9 cellular contexts compared by ENCODE assay signal in the genomic region with DNA sequence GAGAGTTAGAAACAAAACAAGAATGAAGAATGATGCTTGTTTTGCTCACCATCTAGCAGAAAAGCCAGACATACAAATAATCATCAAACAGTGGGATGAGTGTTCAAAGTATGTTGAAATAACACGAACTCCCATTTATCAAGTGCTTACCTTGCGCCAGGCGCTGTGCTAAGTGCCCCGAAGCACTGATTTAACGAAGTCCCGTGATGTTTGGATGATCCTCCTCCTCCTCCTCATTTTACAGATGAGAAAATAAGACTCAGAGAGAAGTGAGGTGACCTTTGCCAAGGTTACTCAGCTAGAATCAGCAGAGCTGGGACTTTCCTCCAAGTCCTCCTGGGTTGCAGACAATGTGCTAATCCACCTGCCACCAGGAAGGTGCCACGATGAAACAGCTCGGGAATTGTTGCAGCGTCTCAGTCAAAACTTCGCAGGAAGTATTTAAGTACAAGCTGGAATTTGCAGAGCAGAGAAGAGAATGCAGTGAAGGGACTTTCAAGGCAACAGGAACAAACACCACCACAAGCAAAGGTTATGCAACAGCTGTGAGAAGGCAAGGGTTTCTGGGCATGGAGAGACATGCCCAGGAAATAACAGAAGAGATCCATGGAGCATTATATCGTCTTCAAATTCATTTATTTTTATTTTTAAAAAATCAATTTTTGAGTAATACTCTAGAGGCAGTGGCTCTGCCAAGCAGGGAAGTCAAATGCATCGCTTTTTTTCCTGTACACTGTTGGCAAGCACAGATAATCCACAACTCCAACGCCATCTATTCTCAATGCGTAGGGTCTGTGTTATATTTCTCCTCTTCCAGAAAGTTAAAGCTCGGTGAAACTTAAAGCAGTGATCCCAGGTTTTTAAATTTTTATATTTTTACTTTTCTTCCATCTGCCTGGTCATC. TPM values are rescaled to one million over a fixed set of nuclear protein-coding genes. Genes with fewer than 3 reads are reported as not detected.
DNase-seq lines count a peak whose midpoint lies in the region; ATAC-seq, FAIRE-seq and TF ChIP-seq lines count a peak whose summit lies in the region.
"Had no signal": no experiment of that assay in that cellular context is flagged by ENCODE, and none has a peak within 500 bp of the region (broad histone marks: within the 10 kb centered on the region; RNA-seq: fewer than 3 reads in every experiment).

No MANE protein-coding gene starts in this region.

- no peaks in the 10 kb centered on the region for H3K36me3 Mint-ChIP-seq in T-cell

- no peak for ATAC-seq in T-cell (replicated peaks in 1 of 4)

- H3K9me3 Mint-ChIP-seq in T-cell: no peaks in the 10 kb centered on the region

- no peak overlapping the region for H3K4me3 Mint-ChIP-seq in T-cell

- peak; percentile 18 for FAIRE-seq in bronchial epithelial cell (lab: Jason Lieb, UNC)

- TF ChIP-seq CTCF in bronchial epithelial cell (IDR thresholded peaks at IDR 0.05; ENCODE audit: insufficient read depth, low read length, severe bottlenecking): no peak

- DNase-seq in Caki2 (ENCODE audit: low read depth) (peak; percentile 87), LoVo (ENCODE audit: low spot score) (peak; percentile 25), bronchial epithelial cell (ENCODE audit: low read depth) (peak; percentile 95), myocyte (ENCODE audit: low read depth) (peak; percentile 73), NCI-H524 treated with DMSO at 0.1 percent for 48 hours (lab: John Stamatoyannopoulos, UW) (no peak), NCI-H2107 (lab: John Stamatoyannopoulos, UW) (no peak), NCI-H524 (lab: John Stamatoyannopoulos, UW) (no peak), T-cell (no peak)
- DNase-seq: activated CD8-positive, alpha-beta memory T cell treated with anti-CD3 and anti-CD28 coated beads, Interleukin-2, amount 50 U/mL, for 4 hours had no signal

- no peaks in the 10 kb centered on the region for H3K27me3 ChIP-seq in bronchial epithelial cell (ENCODE audit: control insufficient read depth, insufficient read depth, low read length)

- peaks cover 2% of the 10 kb centered on the region for H3K36me3 ChIP-seq in bronchial epithelial cell (ENCODE audit: control insufficient read depth, insufficient read depth, low read length)

- H3K27ac Mint-ChIP-seq in T-cell: no peak overlapping the region

- peaks cover 0 to 12% (median 6%) of the 10 kb centered on the region in 3 donors for H3K4me1 Mint-ChIP-seq in T-cell

- POLR2A ChIA-PET in T-cell (lab: Charles Lee): no interaction called here

- H3K4me3 ChIP-seq in bronchial epithelial cell (ENCODE audit: low read depth, low read length): peak overlapping the region; percentile 28

- CTCF ChIA-PET in T-cell (lab: Charles Lee): interaction anchor here (0.5 to 0.7 kb wide), 3 partner anchors 9 to 88 kb away, joined by 3 to 7 read pairs (median 4); no protein-coding TSS in a partner anchor

- in situ Hi-C loops in Caki2 (cut with HindIII; ENCODE audit: low pct_unique_long_range_greater_than_20kb, low sequenced_read_pairs): no loop called here

- H3K27me3 Mint-ChIP-seq in T-cell: no peaks in the 10 kb centered on the region

RNA-seq across cellular contexts. Expression of gene PRCD, which starts 11.1 kb away (rescaled TPM):
- not detected in 2 replicates for total RNA-seq in Caki2 (2014; rRNA removed; shearing (Covaris generic); ENCODE audit: low replicate concordance)
- total RNA-seq in bronchial epithelial cell (0.13 TPM in 1 of 2 replicates, not detected in the other), myocyte (not detected in 2 replicates), T-cell (1 to 10 TPM in 2 of 5 donors, under 1 TPM in 3; 0.66 to 1.3 (median 0.92) TPM)
- polyA plus RNA-seq in myocyte (2012): 0.54 TPM

RNA-seq across cellular contexts. Expression of gene CYGB, which starts 13.5 kb away (rescaled TPM):
- total RNA-seq in Caki2 (2014; rRNA removed; shearing (Covaris generic); ENCODE audit: low replicate concordance): 0.52 and 1.6 TPM in 2 replicates
- total RNA-seq in bronchial epithelial cell: 2.1 and 2.3 TPM in 2 replicates
- 3.2 and 7.7 TPM in 2 replicates for total RNA-seq in myocyte
- 2.4 TPM for polyA plus RNA-seq in myocyte (2012)
- under 1 TPM; 0.20 to 0.76 (median 0.65) TPM for total RNA-seq in T-cell

RNA-seq across cellular contexts. Expression of gene ST6GALNAC2, which starts 34.7 kb away (rescaled TPM):
- total RNA-seq in Caki2 (2014; rRNA removed; shearing (Covaris generic); ENCODE audit: low replicate concordance): 2.8 and 5.3 TPM in 2 replicates
- total RNA-seq in bronchial epithelial cell (38.4 and 64.4 TPM in 2 replicates), myocyte (0.78 and 0.91 TPM in 2 replicates), T-cell (1 to 10 TPM in 3 of 5 donors, under 1 TPM in 2; 0.55 to 4.7 (median 2.1) TPM)
- polyA plus RNA-seq in myocyte (2012): 4.8 TPM

RNA-seq across cellular contexts. Expression of gene RHBDF2, which starts 49.7 kb away (rescaled TPM):
- 17.5 and 33.6 TPM in 2 replicates for total RNA-seq in Caki2 (2014; rRNA removed; shearing (Covaris generic); ENCODE audit: low replicate concordance)
- total RNA-seq in bronchial epithelial cell (9.9 and 10.8 TPM in 2 replicates), myocyte (6.5 and 7.5 TPM in 2 replicates), T-cell (10 to 100 TPM; 35.2 to 99.0 (median 74.0) TPM)
- polyA plus RNA-seq in myocyte (2012): 10.6 TPM

Comparison
In these comparisons a context has a peak if more than half of its experiments do, and no peak if none do; other contexts are left out.
1. DNase-seq: peak in Caki2 (single experiment), LoVo (single experiment), bronchial epithelial cell (single experiment) and myocyte (single experiment); none in NCI-H524 treated with DMSO at 0.1 percent for 48 hours (single experiment), NCI-H2107 (single experiment), NCI-H524 (0 of 2) and T-cell (0 of 34).